Comparison of ENCODE assay signal across 33 cellular contexts in genomic region chr4:186906722-186907121, GRCh38.
"Had no signal": no experiment of that assay in that cellular context is flagged by ENCODE, and none has a peak within 500 bp of the region (broad histone marks: within the 10 kb centered on the region; RNA-seq: fewer than 3 reads in every experiment).

No MANE protein-coding gene starts in this region.

- FAIRE-seq: astrocyte had no signal

- H3K9me3 ChIP-seq: adrenal gland, ascending aorta, body of pancreas, breast epithelium had no signal

- H3K27ac ChIP-seq: adrenal gland, ascending aorta, body of pancreas, brain microvascular endothelial cell, breast epithelium, cardiac muscle cell had no signal

- H3K4me1 ChIP-seq: adrenal gland, ascending aorta, body of pancreas, breast epithelium had no signal

- DNase-seq: activated effector memory CD4-positive, alpha-beta T cell treated with anti-CD3 and anti-CD28 coated beads, Interleukin-2, amount 50 U/mL, for 16 hours; activated effector memory CD4-positive, alpha-beta T cell treated with Interleukin-2 at 50 U/mL for 16 hours; activated gamma-delta T cell; activated gamma-delta T cell treated with Interleukin-2 at 50 U/mL for 16 hours; activated naive CD4-positive, alpha-beta T cell; activated naive CD4-positive, alpha-beta T cell treated with anti-CD3 and anti-CD28 coated beads for 36 hours; activated naive CD4-positive, alpha-beta T cell treated with anti-CD3 and anti-CD28 coated beads, Interleukin-2, amount 10 ng/mL, durations not matched to agents 7 days and 5 days; activated naive CD4-positive, alpha-beta T cell treated with anti-CD3 and anti-CD28 coated beads, Interleukin-2, amount 50 U/mL, for 16 hours; activated naive CD4-positive, alpha-beta T cell treated with Interleukin-2 at 50 U/mL for 16 hours; activated naive CD8-positive, alpha-beta T cell treated with anti-CD3 and anti-CD28 coated beads for 36 hours; activated naive CD8-positive, alpha-beta T cell treated with anti-CD3 and anti-CD28 coated beads, Interleukin-2, amount 10 ng/mL, durations not matched to agents 7 days and 5 days; activated naive CD8-positive, alpha-beta T cell treated with anti-CD3 and anti-CD28 coated beads, Interleukin-2, amount 50 U/mL, for 24 hours; activated T-cell treated with anti-CD3 and anti-CD28 coated beads, Interleukin-2, amount 50 U/mL, for 1 hour; activated T-cell treated with anti-CD3 and anti-CD28 coated beads, Interleukin-2, amount 50 U/mL, for 24 hours; activated T-cell treated with anti-CD3 and anti-CD28 coated beads, Interleukin-2, amount 50 U/mL, for 4 hours; activated T-cell treated with anti-CD3 and anti-CD28 coated beads, Interleukin-2, amount 50 U/mL, for 48 hours; activated T-cell treated with anti-CD3 and anti-CD28 coated beads, Interleukin-2, amount 50 U/mL, for 72 hours; adrenal gland; amniotic stem cell; amygdala; anterior cingulate cortex; aorta; body of pancreas; brain microvascular endothelial cell; caudate nucleus; central memory CD4-positive, alpha-beta T cell; cerebellar nuclear complex had no signal

- H3K27me3 ChIP-seq: adrenal gland, ascending aorta, body of pancreas, brain microvascular endothelial cell, breast epithelium, cardiac muscle cell had no signal

- H3K4me3 ChIP-seq: adrenal gland, ascending aorta, body of pancreas, breast epithelium, cardiac muscle cell had no signal

- ATAC-seq: activated naive CD4-positive, alpha-beta T cell treated with anti-CD3 and anti-CD28 coated beads, Interleukin-2, amount 50 U/mL, for 72 hours; activated naive CD8-positive, alpha-beta T cell treated with anti-CD3 and anti-CD28 coated beads, Interleukin-2, amount 50 U/mL, for 24 hours; activated T-cell treated with anti-CD3 and anti-CD28 coated beads, Interleukin-2, amount 50 U/mL, for 4 hours; activated T-cell treated with anti-CD3 and anti-CD28 coated beads, Interleukin-2, amount 50 U/mL, for 72 hours; activated T-helper 17 cell treated with anti-CD3 and anti-CD28 coated beads, Interleukin-2, amount 50 U/mL, for 72 hours; body of pancreas had no signal

- H3K36me3 ChIP-seq: adrenal gland, ascending aorta, brain microvascular endothelial cell, breast epithelium, cardiac muscle cell had no signal
